ENCODE assay signal across 8 cellular contexts in the genomic region with DNA sequence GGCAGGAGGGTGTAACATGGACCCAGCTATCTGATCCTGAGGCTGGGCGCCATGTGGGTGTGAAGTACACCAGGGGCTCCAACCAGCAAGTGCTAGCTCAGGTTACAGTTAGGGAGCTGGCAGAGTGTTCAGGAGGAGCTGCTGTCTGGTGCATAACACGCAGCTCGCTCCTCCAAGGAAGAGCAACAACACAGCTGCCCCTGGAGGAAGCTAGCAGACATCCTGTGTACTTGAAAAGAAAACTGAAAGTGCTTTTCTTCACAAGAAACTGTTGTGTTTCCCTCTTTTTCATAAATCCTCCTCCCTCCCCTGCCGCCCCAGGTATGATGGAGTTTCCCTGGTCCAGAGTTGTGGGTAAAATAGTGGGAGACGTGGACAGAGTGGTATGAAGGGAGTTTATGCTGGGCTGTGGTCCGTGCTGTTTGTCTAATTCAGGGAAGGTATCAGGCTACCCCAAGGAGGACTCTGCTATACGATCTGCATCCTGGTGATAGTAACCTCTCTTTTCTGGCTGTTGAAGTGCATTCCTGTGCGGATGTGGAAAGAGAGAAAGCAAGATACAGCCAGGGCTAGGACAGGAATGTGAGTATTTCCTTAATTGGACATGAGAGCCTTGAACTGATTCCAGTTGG. TPM values are rescaled to one million over a fixed set of nuclear protein-coding genes. Genes with fewer than 3 reads are reported as not detected.
A peak's percentile ranks its signal among the peaks of the same experiment; 100 is the strongest.
DNase-seq lines count a peak whose midpoint lies in the region; ATAC-seq and TF ChIP-seq lines count a peak whose summit lies in the region.

No MANE protein-coding gene starts in this region.

- H3K4me1 Mint-ChIP-seq in CD8-positive, alpha-beta T cell (ENCODE audit: low read depth), result peaks cover 83% of the 10 kb centered on the region
- peaks cover 64 to 75% of the 10 kb centered on the region in 2 donors for H3K4me1 Mint-ChIP-seq in effector memory CD8-positive, alpha-beta T cell (ENCODE audit: low read depth in 2 of 2)
- H3K4me1 Mint-ChIP-seq in naive B cell, result peaks cover 55 to 68% (median 62%) of the 10 kb centered on the region in 3 donors
- no peaks in the 10 kb centered on the region for H3K4me1 Mint-ChIP-seq in Calu3 (ENCODE audit: low read depth, unreplicated experiment)

- intact Hi-C loops in CD8-positive, alpha-beta T cell (cut with DNase I, micrococcal nuclease), result loop anchor here (1.0 to 2.0 kb wide), 2 partner anchors 16 to 17 kb away; no protein-coding TSS in a partner anchor
- intact Hi-C loops in Calu3 (cut with micrococcal nuclease; ENCODE audit: unreplicated experiment), result no loop called here

- no peaks in the 10 kb centered on the region for H3K27me3 ChIP-seq in CD8-positive, alpha-beta T cell (ENCODE audit: insufficient read depth, low read length)

- H3K36me3 ChIP-seq in CD8-positive, alpha-beta T cell (ENCODE audit: insufficient read depth, low read length), result no peaks in the 10 kb centered on the region

- DNase-seq in CD8-positive, alpha-beta T cell, result peak in 6 of 7 experiments; percentile 37 to 75 (median 48)
- peak in 40 of 76 experiments; percentile 11 to 58 (median 33) for DNase-seq in HUDEP-2 (lab: John Stamatoyannopoulos, UW; ENCODE audit: unreplicated experiment in 76 of 76)
- peak; percentile 18 for DNase-seq in T-helper 22 cell (ENCODE audit: low read depth)
- peak; percentile 27 to 41 (median 28) for DNase-seq in effector memory CD8-positive, alpha-beta T cell
- DNase-seq in naive B cell, result peak; percentile 54
- DNase-seq in iPS-NIHi7 (ENCODE audit: extremely low spot score), result no peak
- no peak for DNase-seq in Calu3

- peak overlapping the region; percentile 99 for H3K4me3 Mint-ChIP-seq in CD8-positive, alpha-beta T cell
- peak overlapping the region; percentile 90 to 97 for H3K4me3 Mint-ChIP-seq in effector memory CD8-positive, alpha-beta T cell
- H3K4me3 Mint-ChIP-seq in naive B cell (peak overlapping the region; percentile 88 to 99 (median 96)), Calu3 (ENCODE audit: low read depth, unreplicated experiment) (no peak overlapping the region)

- no peak for TF ChIP-seq CTCF in CD8-positive, alpha-beta T cell (IDR thresholded peaks at IDR 0.05)
- TF ChIP-seq CTCF in Calu3 (IDR thresholded peaks at IDR 0.05; ENCODE audit: unreplicated experiment), result no peak

- H3K9me3 Mint-ChIP-seq in CD8-positive, alpha-beta T cell, result no peaks in the 10 kb centered on the region
- H3K9me3 Mint-ChIP-seq in effector memory CD8-positive, alpha-beta T cell, result no peaks in the 10 kb centered on the region
- H3K9me3 Mint-ChIP-seq in naive B cell (no peaks in the 10 kb centered on the region), Calu3 (ENCODE audit: low read depth, unreplicated experiment) (no peaks in the 10 kb centered on the region)

- peaks cover 76% of the 10 kb centered on the region for H3K4me1 ChIP-seq in CD8-positive, alpha-beta T cell (ENCODE audit: insufficient read depth, low read length)

- peak overlapping the region; percentile 78 for H3K27ac ChIP-seq in CD8-positive, alpha-beta T cell (ENCODE audit: low read depth, low read length)

- H3K9me3 ChIP-seq in CD8-positive, alpha-beta T cell (ENCODE audit: low read length), result no peaks in the 10 kb centered on the region

- peaks cover 3% of the 10 kb centered on the region for H3K36me3 Mint-ChIP-seq in CD8-positive, alpha-beta T cell
- H3K36me3 Mint-ChIP-seq in effector memory CD8-positive, alpha-beta T cell (ENCODE audit: insufficient read depth), result peaks cover 4% of the 10 kb centered on the region
- no peaks in the 10 kb centered on the region for H3K36me3 Mint-ChIP-seq in naive B cell
- H3K36me3 Mint-ChIP-seq in Calu3 (ENCODE audit: insufficient read depth, unreplicated experiment), result peaks cover under 1% of the 10 kb centered on the region

- peak overlapping the region; percentile 59 for H3K4me3 ChIP-seq in CD8-positive, alpha-beta T cell (ENCODE audit: low read depth, low read length)

- no peaks in the 10 kb centered on the region for H3K27me3 Mint-ChIP-seq in CD8-positive, alpha-beta T cell (ENCODE audit: low read depth)
- no peaks in the 10 kb centered on the region for H3K27me3 Mint-ChIP-seq in effector memory CD8-positive, alpha-beta T cell
- no peaks in the 10 kb centered on the region for H3K27me3 Mint-ChIP-seq in naive B cell
- peaks cover 79% of the 10 kb centered on the region for H3K27me3 Mint-ChIP-seq in Calu3 (ENCODE audit: unreplicated experiment)

- no TSS peak for BruUV-seq in Calu3 (replicated peaks; lab: Mats Ljungman, UMichigan)

- POLR2A ChIA-PET in CD8-positive, alpha-beta T cell (lab: Charles Lee), result interaction anchor here (0.9 to 5.9 kb wide), 6 partner anchors 8 to 112 kb away, joined by 3 to 54 read pairs (median 4); a partner anchor contains a TSS

- peak overlapping the region; percentile 100 for H3K27ac Mint-ChIP-seq in CD8-positive, alpha-beta T cell
- peak overlapping the region; percentile 99 for H3K27ac Mint-ChIP-seq in effector memory CD8-positive, alpha-beta T cell
- H3K27ac Mint-ChIP-seq in naive B cell, result peak overlapping the region; percentile 99 to 100 (median 99)
- no peak overlapping the region for H3K27ac Mint-ChIP-seq in Calu3 (ENCODE audit: unreplicated experiment)

- peak; percentile 68 for ATAC-seq in CD8-positive, alpha-beta T cell
- peak; percentile 48 for ATAC-seq in GM19372 (IDR thresholded peaks at IDR 0.05; ENCODE audit: low read depth, unreplicated experiment)
- ATAC-seq in effector memory CD8-positive, alpha-beta T cell (replicated peaks), result peak; percentile 61
- ATAC-seq in naive B cell (ENCODE audit: low read depth in 2 of 2), result peak; percentile 61 to 66

- CTCF ChIA-PET in CD8-positive, alpha-beta T cell (lab: Charles Lee), result interaction anchor here (0.9 to 25.2 kb wide), 6 partner anchors 13 to 256 kb away, joined by 3 to 347 read pairs (median 6); no protein-coding TSS in a partner anchor
- CTCF ChIA-PET in Calu3 (lab: Charles Lee), result no interaction called here

RNA-seq across cellular contexts. Expression of a gene that starts 6.1 kb away (rescaled TPM):
- 100 to 1,000 TPM; 127 to 133 TPM for total RNA-seq in CD8-positive, alpha-beta T cell
- 100 to 1,000 TPM; 191 to 297 (median 221) TPM for polyA plus RNA-seq in naive B cell (ENCODE audit: low read depth in 6 of 6)
- 2.4 and 3.3 TPM in 2 replicates for total RNA-seq in Calu3 (2022)

Comparison
In these comparisons a context has a peak if more than half of its experiments do, and no peak if none do; other contexts are left out.
1. DNase-seq: peak in CD8-positive, alpha-beta T cell (6 of 7), HUDEP-2 (40 of 76), T-helper 22 cell (single experiment), effector memory CD8-positive, alpha-beta T cell (3 of 3) and naive B cell (single experiment); none in iPS-NIHi7 (single experiment) and Calu3 (single experiment).
2. RNA of a gene that starts 6.1 kb away (total RNA-seq): 127 to 133 TPM in CD8-positive, alpha-beta T cell; 2.4 to 3.3 TPM in Calu3; every median in the first group is over 10 times any median in the second.
3. Peak in every context shown above with its lines, with median percentiles within 50 percentile points of each other: ATAC-seq.